Comparison of ENCODE assay signal across 26 cellular contexts in genomic region chr4:1152284-1152683, GRCh38.
"Had no signal": no experiment of that assay in that cellular context is flagged by ENCODE, and none has a peak within 500 bp of the region (broad histone marks: within the 10 kb centered on the region; RNA-seq: fewer than 3 reads in every experiment).

No MANE protein-coding gene starts in this region.

- H3K4me2 ChIP-seq: KMS-11 had no signal

- H3K4me3 ChIP-seq: MG63 had no signal

- ATAC-seq: activated CD4-positive, alpha-beta T cell treated with anti-CD3 and anti-CD28 coated beads for 36 hours; activated T-cell treated with anti-CD3 and anti-CD28 coated beads, Interleukin-2, amount 50 U/mL, for 72 hours; T-helper 17 cell had no signal

- DNase-seq: activated CD4-positive, alpha-beta memory T cell treated with anti-CD3 and anti-CD28 coated beads, Interleukin-2, amount 10 ng/mL, durations not matched to agents 7 days and 5 days; activated CD4-positive, alpha-beta T cell treated with anti-CD3 and anti-CD28 coated beads for 36 hours; activated CD4-positive, alpha-beta T cell treated with anti-CD3 and anti-CD28 coated beads, Interleukin-2, amount 50 U/mL, for 1 hour; activated CD4-positive, CD25-positive, alpha-beta regulatory T cell; activated gamma-delta T cell treated with Interleukin-2 at 50 U/mL for 16 hours; activated naive CD4-positive, alpha-beta T cell treated with anti-CD3 and anti-CD28 coated beads, Interleukin-2, amount 10 ng/mL, durations not matched to agents 7 days and 5 days; activated naive CD8-positive, alpha-beta T cell treated with anti-CD3 and anti-CD28 coated beads for 36 hours; activated T-cell treated with anti-CD3 and anti-CD28 coated beads for 4 hours; activated T-cell treated with anti-CD3 and anti-CD28 coated beads, Interleukin-2, amount 50 U/mL, for 72 hours; anterior cingulate cortex; MG63; MV-4-11; NCI-H1105; NCI-H1436; NCI-H1694 treated with DMSO at 0.1 percent for 48 hours; NCI-H2029 treated with DMSO at 0.1 percent for 48 hours; NCI-H226; NCI-H526; NCI-H774; NK-92 treated with Interleukin-12 subunit alpha and Interleukin-12 subunit beta, amount 100 ng/mL, for 24 hours; OCI-M1; SHP77 treated with DMSO at 0.1 percent for 48 hours; T-helper 17 cell; T-helper 9 cell had no signal

- H3K36me3 ChIP-seq: MG63 had no signal

- H3K27me3 ChIP-seq: MG63 had no signal

- H3K27ac ChIP-seq: KMS-11 had no signal

- H3K9me3 ChIP-seq: MG63 had no signal

- H3K9ac ChIP-seq: KMS-11 had no signal

- FAIRE-seq: RCC 7860 had no signal
